ENCODE assay signal across 2 cellular contexts in genomic region chr12:97404549-97404948, GRCh38.
TF ChIP-seq lines count a peak whose summit lies in the region.

No MANE protein-coding gene starts in this region.

TF ChIP-seq in IMR-90, 13 proteins besides CTCF, POLR2A, EP300 and RAD21:
- TF ChIP-seq CHD1 (IDR thresholded peaks at IDR 0.05; ENCODE audit: low read depth, low read length): no peak
- peak; percentile 30 for TF ChIP-seq SMC3 (IDR thresholded peaks at IDR 0.05; ENCODE audit: low read depth, low read length)
TF ChIP-seq in IMR-90: peak in this region for 1.

TF ChIP-seq in endothelial cell of umbilical vein, 7 proteins besides CTCF, POLR2A, EP300 and RAD21:
- no peak for TF ChIP-seq POLR2AphosphoS5 (IDR thresholded peaks at IDR 0.05; ENCODE audit: insufficient read depth, low read depth, low read length)
- TF ChIP-seq, protein P1, sequence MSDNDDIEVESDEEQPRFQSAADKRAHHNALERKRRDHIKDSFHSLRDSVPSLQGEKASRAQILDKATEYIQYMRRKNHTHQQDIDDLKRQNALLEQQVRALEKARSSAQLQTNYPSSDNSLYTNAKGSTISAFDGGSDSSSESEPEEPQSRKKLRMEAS (IDR thresholded peaks at IDR 0.05; ENCODE audit: insufficient read depth, insufficient read length): no peak
- no peak for TF ChIP-seq GATA2 (IDR thresholded peaks at IDR 0.05; ENCODE audit: insufficient read depth, insufficient read length, low read depth, low read length)
- no peak for TF ChIP-seq EZH2 (IDR thresholded peaks at IDR 0.05; ENCODE audit: borderline replicate concordance, low read depth, low read length, severe bottlenecking)
- no peak for TF ChIP-seq MYC (IDR thresholded peaks at IDR 0.05; ENCODE audit: low read depth, low read length)
- TF ChIP-seq FOS (IDR thresholded peaks at IDR 0.05; ENCODE audit: borderline replicate concordance, insufficient read depth, low read length): no peak
- no peak for TF ChIP-seq JUN (IDR thresholded peaks at IDR 0.05; ENCODE audit: borderline replicate concordance, insufficient read depth, insufficient read length, low read depth)
